In genomic region chr1:110436635-110437034, GRCh38 we compare ENCODE assay signal across 22 cellular contexts. TPM values are rescaled to one million over a fixed set of nuclear protein-coding genes. Genes with fewer than 3 reads are reported as not detected.
DNase-seq lines count a peak whose midpoint lies in the region; ATAC-seq and TF ChIP-seq lines count a peak whose summit lies in the region.
"Had no signal": no experiment of that assay in that cellular context is flagged by ENCODE, and none has a peak within 500 bp of the region (broad histone marks: within the 10 kb centered on the region; RNA-seq: fewer than 3 reads in every experiment).

No MANE protein-coding gene starts in this region.

- no peaks in the 10 kb centered on the region for H3K4me1 Mint-ChIP-seq in activated CD8-positive, alpha-beta memory T cell treated with anti-CD3 and anti-CD28 coated beads, Interleukin-2, amount 10 ng/mL, durations not matched to agents 7 days and 5 days

- no peak overlapping the region for H2AFZ ChIP-seq in osteoblast (ENCODE audit: low read length)

- H3K36me3 ChIP-seq in osteoblast (ENCODE audit: insufficient read depth, low read length) (no peaks in the 10 kb centered on the region), psoas muscle (ENCODE audit: insufficient read depth in 1 of 2, low read depth in 1 of 2) (no peaks in the 10 kb centered on the region)
- H3K36me3 ChIP-seq: BE2C, left ventricle myocardium inferior, suprapubic skin had no signal

- H3K27ac Mint-ChIP-seq in activated CD8-positive, alpha-beta memory T cell treated with anti-CD3 and anti-CD28 coated beads, Interleukin-2, amount 10 ng/mL, durations not matched to agents 7 days and 5 days: no peak overlapping the region

- no peaks in the 10 kb centered on the region for H3K9me3 Mint-ChIP-seq in activated CD8-positive, alpha-beta memory T cell treated with anti-CD3 and anti-CD28 coated beads, Interleukin-2, amount 10 ng/mL, durations not matched to agents 7 days and 5 days (ENCODE audit: low read depth)

- H3K27ac ChIP-seq in osteoblast (ENCODE audit: low read depth, low read length) (no peak overlapping the region), psoas muscle (no peak overlapping the region)
- H3K27ac ChIP-seq: left ventricle myocardium inferior, skin epidermis, suprapubic skin had no signal

- CTCF ChIA-PET in activated CD8-positive, alpha-beta memory T cell treated with anti-CD3 and anti-CD28 coated beads, Interleukin-2, amount 10 ng/mL, durations not matched to agents 7 days and 5 days (lab: Charles Lee): interaction anchor here (1.3 to 3.6 kb wide), 4 partner anchors 23 to 59 kb away, joined by 4 to 11 read pairs (median 7); no protein-coding TSS in a partner anchor

- ATAC-seq in psoas muscle: no peak
- ATAC-seq in activated CD8-positive, alpha-beta memory T cell treated with anti-CD3 and anti-CD28 coated beads, Interleukin-2, amount 10 ng/mL, durations not matched to agents 7 days and 5 days: no peak
- ATAC-seq: activated CD4-positive, CD25-positive, alpha-beta regulatory T cell treated with anti-CD3 and anti-CD28 coated beads, Interleukin-2, amount 50 U/mL, for 24 hours had no signal

- H3K9me3 ChIP-seq in osteoblast (ENCODE audit: low read depth, low read length) (no peaks in the 10 kb centered on the region), psoas muscle (no peaks in the 10 kb centered on the region)
- H3K9me3 ChIP-seq: BE2C, left ventricle myocardium inferior, suprapubic skin had no signal

- H3K36me3 Mint-ChIP-seq in activated CD8-positive, alpha-beta memory T cell treated with anti-CD3 and anti-CD28 coated beads, Interleukin-2, amount 10 ng/mL, durations not matched to agents 7 days and 5 days: no peaks in the 10 kb centered on the region

- WGBS in psoas muscle, 3 donors: 67 to 69% (median 68%) methylated on average over 7 of the region's 7 CpGs

- no peaks in the 10 kb centered on the region for H3K79me2 ChIP-seq in osteoblast (ENCODE audit: insufficient read depth, low read length)

- H3K27me3 Mint-ChIP-seq in activated CD8-positive, alpha-beta memory T cell treated with anti-CD3 and anti-CD28 coated beads, Interleukin-2, amount 10 ng/mL, durations not matched to agents 7 days and 5 days: peaks cover 3% of the 10 kb centered on the region

- H3K4me3 ChIP-seq in fibroblast of the aortic adventitia (ENCODE audit: low read depth, low read length) (no peak overlapping the region), osteoblast (ENCODE audit: insufficient read depth, low read length) (no peak overlapping the region), psoas muscle (no peak overlapping the region)
- H3K4me3 ChIP-seq: left ventricle myocardium inferior, skin epidermis, suprapubic skin had no signal

- TF ChIP-seq CTCF in fibroblast of the aortic adventitia (IDR thresholded peaks at IDR 0.05; ENCODE audit: insufficient read depth, low read length) (no peak), osteoblast (IDR thresholded peaks at IDR 0.05; ENCODE audit: extremely low read depth, low read depth, low read length) (no peak), psoas muscle (IDR thresholded peaks at IDR 0.05) (no peak)

- DNase-seq in EL: peak; percentile 38
- DNase-seq in LoVo (ENCODE audit: low spot score): peak; percentile 59
- peak; percentile 20 for DNase-seq in fibroblast of the aortic adventitia (ENCODE audit: low read depth)
- DNase-seq in osteoblast (ENCODE audit: insufficient read length, low spot score, missing footprints): peak; percentile 66
- DNase-seq in HK-2 (ENCODE audit: unreplicated experiment): no peak
- no peak for DNase-seq in psoas muscle
- DNase-seq in COLO668 (lab: John Stamatoyannopoulos, UW; ENCODE audit: unreplicated experiment): no peak
- no peak for DNase-seq in activated CD8-positive, alpha-beta memory T cell treated with anti-CD3 and anti-CD28 coated beads, Interleukin-2, amount 10 ng/mL, durations not matched to agents 7 days and 5 days
- DNase-seq: anterior cingulate cortex; BE2C; DMS 273 treated with DMSO at 0.1 percent for 48 hours; foreskin fibroblast; left ventricle myocardium inferior; NCI-H1694; NCI-H510A treated with DMSO at 0.1 percent for 48 hours; SIG-M5; stimulated activated CD4-positive, alpha-beta T cell treated with anti-CD3 and anti-CD28 coated beads, Interleukin-4, amount 100 ng/mL, for 24 hours had no signal

- H3K27me3 ChIP-seq in osteoblast (ENCODE audit: insufficient read depth, low read length): peaks cover 5% of the 10 kb centered on the region
- no peaks in the 10 kb centered on the region for H3K27me3 ChIP-seq in psoas muscle (ENCODE audit: insufficient read depth in 3 of 3, low read length in 2 of 3)
- H3K27me3 ChIP-seq: BE2C, suprapubic skin had no signal

- H4K20me1 ChIP-seq in osteoblast (ENCODE audit: insufficient read depth, low read length): no peaks in the 10 kb centered on the region

- H3K4me3 Mint-ChIP-seq in activated CD8-positive, alpha-beta memory T cell treated with anti-CD3 and anti-CD28 coated beads, Interleukin-2, amount 10 ng/mL, durations not matched to agents 7 days and 5 days: no peak overlapping the region

- H3K4me1 ChIP-seq in osteoblast (ENCODE audit: insufficient read depth, low read length) (peaks cover 7% of the 10 kb centered on the region), psoas muscle (no peaks in the 10 kb centered on the region)
- H3K4me1 ChIP-seq: suprapubic skin had no signal

- intact Hi-C loops in psoas muscle (cut with DNase I): no loop called here

- no peak overlapping the region for H3K4me2 ChIP-seq in osteoblast (ENCODE audit: insufficient read depth, low read length)

RNA-seq across cellular contexts. Expression of gene PROK1, which starts 14.3 kb away (rescaled TPM):
- total RNA-seq in fibroblast of the aortic adventitia (ENCODE audit: low replicate concordance) (not detected in 2 replicates), osteoblast (not detected in 2 replicates), psoas muscle (under 1 TPM in 3 of 4 donors, not detected in 1; 0.15 to 0.21 (median 0.16) TPM)
- 10 to 100 TPM in 1 of 3 donors, under 1 TPM in 2; 0.23 to 15.0 (median 0.68) TPM for polyA plus RNA-seq in psoas muscle
- total RNA-seq in activated CD8-positive, alpha-beta memory T cell treated with anti-CD3 and anti-CD28 coated beads, Interleukin-2, amount 10 ng/mL, durations not matched to agents 7 days and 5 days: not detected
- total RNA-seq: left ventricle myocardium inferior, MCF 10A, OCI-LY7 had no signal

RNA-seq across cellular contexts. Expression of gene LAMTOR5, which starts 29.1 kb away (rescaled TPM):
- 43.3 and 96.5 TPM in 2 replicates for total RNA-seq in fibroblast of the aortic adventitia (ENCODE audit: low replicate concordance)
- 38.4 and 41.3 TPM in 2 replicates for total RNA-seq in osteoblast
- total RNA-seq in psoas muscle: 100 to 1,000 TPM; 166 to 250 (median 207) TPM
- 100 to 1,000 TPM; 348 to 541 (median 375) TPM for polyA plus RNA-seq in psoas muscle
- total RNA-seq in activated CD8-positive, alpha-beta memory T cell treated with anti-CD3 and anti-CD28 coated beads, Interleukin-2, amount 10 ng/mL, durations not matched to agents 7 days and 5 days: 100 to 1,000 TPM; 109 to 130 TPM

RNA-seq across cellular contexts. Expression of gene SLC16A4, which starts 45.8 kb away (rescaled TPM):
- 36.8 and 71.9 TPM in 2 replicates for total RNA-seq in fibroblast of the aortic adventitia (ENCODE audit: low replicate concordance)
- 76.0 and 90.2 TPM in 2 replicates for total RNA-seq in osteoblast
- 1 to 10 TPM in 2 of 4 donors, under 1 TPM in 2; 0.86 to 1.1 (median 1.0) TPM for total RNA-seq in psoas muscle
- polyA plus RNA-seq in psoas muscle: 1 to 10 TPM in 2 of 3 donors, under 1 TPM in 1; 0.79 to 4.3 (median 1.1) TPM
- total RNA-seq in activated CD8-positive, alpha-beta memory T cell treated with anti-CD3 and anti-CD28 coated beads, Interleukin-2, amount 10 ng/mL, durations not matched to agents 7 days and 5 days: under 1 TPM; 0.14 to 0.23 TPM

Comparison
In these comparisons a context has a peak if more than half of its experiments do, and no peak if none do; other contexts are left out.
1. DNase-seq: peak in EL (single experiment), LoVo (single experiment), fibroblast of the aortic adventitia (single experiment) and osteoblast (single experiment); none in HK-2 (single experiment), psoas muscle (0 of 2), COLO668 (single experiment) and activated CD8-positive, alpha-beta memory T cell treated with anti-CD3 and anti-CD28 coated beads, Interleukin-2, amount 10 ng/mL, durations not matched to agents 7 days and 5 days (single experiment).
2. RNA of gene SLC16A4, which starts 45.8 kb away (total RNA-seq): 76.0 to 90.2 TPM in osteoblast and 36.8 to 71.9 TPM in fibroblast of the aortic adventitia; 0.86 to 1.1 TPM in psoas muscle and 0.14 to 0.23 TPM in activated CD8-positive, alpha-beta memory T cell treated with anti-CD3 and anti-CD28 coated beads, Interleukin-2, amount 10 ng/mL, durations not matched to agents 7 days and 5 days; every median in the first group is over 10 times any median in the second.